Comparison of ENCODE assay signal across 1 cellular context in genomic region chr6:70839286-70840266, GRCh38.
TF ChIP-seq lines count a peak whose summit lies in the region.

No MANE protein-coding gene starts in this region.

TF ChIP-seq in K562, 482 proteins besides CTCF, POLR2A, EP300 and RAD21 (continued from another document):
- TF ChIP-seq, protein P1, sequence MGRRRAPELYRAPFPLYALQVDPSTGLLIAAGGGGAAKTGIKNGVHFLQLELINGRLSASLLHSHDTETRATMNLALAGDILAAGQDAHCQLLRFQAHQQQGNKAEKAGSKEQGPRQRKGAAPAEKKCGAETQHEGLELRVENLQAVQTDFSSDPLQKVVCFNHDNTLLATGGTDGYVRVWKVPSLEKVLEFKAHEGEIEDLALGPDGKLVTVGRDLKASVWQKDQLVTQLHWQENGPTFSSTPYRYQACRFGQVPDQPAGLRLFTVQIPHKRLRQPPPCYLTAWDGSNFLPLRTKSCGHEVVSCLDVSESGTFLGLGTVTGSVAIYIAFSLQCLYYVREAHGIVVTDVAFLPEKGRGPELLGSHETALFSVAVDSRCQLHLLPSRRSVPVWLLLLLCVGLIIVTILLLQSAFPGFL (CRISPR knock-in tag; IDR thresholded peaks at IDR 0.05): no peak
- peak; percentile 67; the same call in 1 of the 2 replicates for TF ChIP-seq SPI1 (IDR thresholded peaks at IDR 0.05; ENCODE audit: borderline replicate concordance, low read depth, low read length)
- TF ChIP-seq HDAC2 (IDR thresholded peaks at IDR 0.05): peak; percentile 41; the same call in 1 of the 2 replicates
- TF ChIP-seq ZNF644 (tag; IDR thresholded peaks at IDR 0.05; ENCODE audit: low read depth): no peak
- TF ChIP-seq, protein P2, sequence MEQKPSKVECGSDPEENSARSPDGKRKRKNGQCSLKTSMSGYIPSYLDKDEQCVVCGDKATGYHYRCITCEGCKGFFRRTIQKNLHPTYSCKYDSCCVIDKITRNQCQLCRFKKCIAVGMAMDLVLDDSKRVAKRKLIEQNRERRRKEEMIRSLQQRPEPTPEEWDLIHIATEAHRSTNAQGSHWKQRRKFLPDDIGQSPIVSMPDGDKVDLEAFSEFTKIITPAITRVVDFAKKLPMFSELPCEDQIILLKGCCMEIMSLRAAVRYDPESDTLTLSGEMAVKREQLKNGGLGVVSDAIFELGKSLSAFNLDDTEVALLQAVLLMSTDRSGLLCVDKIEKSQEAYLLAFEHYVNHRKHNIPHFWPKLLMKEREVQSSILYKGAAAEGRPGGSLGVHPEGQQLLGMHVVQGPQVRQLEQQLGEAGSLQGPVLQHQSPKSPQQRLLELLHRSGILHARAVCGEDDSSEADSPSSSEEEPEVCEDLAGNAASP (IDR thresholded peaks at IDR 0.05): no peak
- TF ChIP-seq SP1 (CRISPR knock-in tag; IDR thresholded peaks at IDR 0.05): no peak
- TF ChIP-seq CEBPB (tag; IDR thresholded peaks at IDR 0.05): 0 out of 2 replicates have a peak, but pooled peaks have one; percentile 6
- TF ChIP-seq ZKSCAN3 (CRISPR knock-in tag; IDR thresholded peaks at IDR 0.05): no peak
- 0 out of 2 replicates have a peak, but pooled peaks have one; percentile 14 for TF ChIP-seq SMAD4 (CRISPR knock-in tag; conservative IDR thresholded peaks at IDR 0.05)
- no peak for TF ChIP-seq ZBED1 (IDR thresholded peaks at IDR 0.05)
- no peak for TF ChIP-seq E2F1 (CRISPR knock-in tag; IDR thresholded peaks at IDR 0.05)
- peak; percentile 42 for TF ChIP-seq ARID1B (IDR thresholded peaks at IDR 0.05)
- TF ChIP-seq RCOR1 (IDR thresholded peaks at IDR 0.05; ENCODE audit: borderline replicate concordance in 1 of 2, low read depth in 2 of 2, low read length in 2 of 2): peak; percentile 52 to 90; a peak in 2 of 4 replicates
- no peak for TF ChIP-seq ZKSCAN1 (IDR thresholded peaks at IDR 0.05; ENCODE audit: low read depth, low read length)
- TF ChIP-seq CBFA2T3 (IDR thresholded peaks at IDR 0.05): peak; percentile 61
- no peak for TF ChIP-seq IFI16 (CRISPR knock-in tag; IDR thresholded peaks at IDR 0.05)
- peak; percentile 75 to 77 for TF ChIP-seq KDM1A (IDR thresholded peaks at IDR 0.05)
- peak; percentile 40 for TF ChIP-seq VEZF1 (CRISPR knock-in tag; IDR thresholded peaks at IDR 0.05)
- no peak for TF ChIP-seq ZNF224 (CRISPR knock-in tag; IDR thresholded peaks at IDR 0.05)
- peak; percentile 39; the same call in 1 of the 2 replicates for TF ChIP-seq TAL1 (IDR thresholded peaks at IDR 0.05)
- TF ChIP-seq HDAC8 (tag; IDR thresholded peaks at IDR 0.05): no peak
- no peak for TF ChIP-seq ZNF121 (CRISPR knock-in tag; conservative IDR thresholded peaks at IDR 0.05)
- no peak for TF ChIP-seq TSHZ1 (CRISPR knock-in tag; IDR thresholded peaks at IDR 0.05)
- TF ChIP-seq, protein P3, sequence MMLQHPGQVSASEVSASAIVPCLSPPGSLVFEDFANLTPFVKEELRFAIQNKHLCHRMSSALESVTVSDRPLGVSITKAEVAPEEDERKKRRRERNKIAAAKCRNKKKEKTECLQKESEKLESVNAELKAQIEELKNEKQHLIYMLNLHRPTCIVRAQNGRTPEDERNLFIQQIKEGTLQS (IDR thresholded peaks at IDR 0.05): peak; percentile 51; the same call in 1 of the 2 replicates
- TF ChIP-seq, protein P3 (CRISPR knock-in tag; conservative IDR thresholded peaks at IDR 0.05): no peak
- peak; percentile 72; the same call in 1 of the 2 replicates for TF ChIP-seq TEAD4 (IDR thresholded peaks at IDR 0.05; ENCODE audit: low read length)
- TF ChIP-seq TEAD4 (CRISPR knock-in tag; IDR thresholded peaks at IDR 0.05; ENCODE audit: borderline replicate concordance): no peak
- TF ChIP-seq YBX1 (IDR thresholded peaks at IDR 0.05): no peak
- no peak for TF ChIP-seq KLF10 (CRISPR knock-in tag; IDR thresholded peaks at IDR 0.05)
- TF ChIP-seq ZNF24 (IDR thresholded peaks at IDR 0.05): no peak
- 0 out of 2 replicates have a peak, but pooled peaks have one; percentile 13 for TF ChIP-seq CTBP1 (IDR thresholded peaks at IDR 0.05; ENCODE audit: borderline replicate concordance)
- TF ChIP-seq MEIS2 (IDR thresholded peaks at IDR 0.05; ENCODE audit: partially characterized antibody): peak; percentile 75
- no peak for TF ChIP-seq YY1 (IDR thresholded peaks at IDR 0.05; ENCODE audit: borderline replicate concordance in 1 of 3, control insufficient read depth in 1 of 3, extremely low read depth in 1 of 3, insufficient read depth in 3 of 3, insufficient read length in 1 of 3, insufficient replicate concordance in 2 of 3, low read depth in 1 of 3, low read length in 2 of 3)
